ENCODE assay signal across 8 cellular contexts in the genomic region with DNA sequence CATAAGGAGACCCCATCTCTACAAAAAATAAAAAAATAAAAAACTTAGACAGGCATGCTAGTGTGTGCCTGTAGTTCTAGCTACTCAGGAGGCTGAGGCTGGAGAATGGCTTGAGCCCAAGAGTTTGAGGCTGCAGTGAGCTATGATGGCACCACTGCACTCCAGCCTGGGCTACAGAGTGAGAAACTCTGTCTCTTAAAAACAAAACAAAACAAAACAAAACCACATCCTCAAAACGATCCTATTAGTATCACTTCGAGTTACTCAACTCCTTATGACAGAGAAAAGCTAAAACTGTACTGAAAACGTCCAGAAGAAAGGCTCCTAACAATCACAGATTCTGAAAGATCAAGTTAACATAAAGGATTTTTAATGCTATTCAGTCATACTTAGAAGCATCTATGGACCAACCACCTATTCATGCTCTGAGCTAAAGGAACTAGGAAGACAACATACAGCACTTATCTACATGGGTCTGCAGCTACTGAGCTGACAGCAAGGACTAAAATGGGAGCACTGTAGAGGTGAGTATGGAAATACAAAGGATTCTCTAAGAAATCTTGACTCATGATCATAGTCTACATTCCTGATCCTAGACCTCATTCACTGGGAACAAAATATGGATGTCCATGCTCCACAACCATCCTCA.
DNase-seq lines count a peak whose midpoint lies in the region; ATAC-seq, FAIRE-seq and TF ChIP-seq lines count a peak whose summit lies in the region.

No MANE protein-coding gene starts in this region.

- no peaks in the 10 kb centered on the region for H3K27me3 Mint-ChIP-seq in activated T-helper 17 cell treated with anti-CD3 and anti-CD28 coated beads, Interleukin-2, amount 50 U/mL, for 72 hours

- H3K36me3 Mint-ChIP-seq in activated T-helper 17 cell treated with anti-CD3 and anti-CD28 coated beads, Interleukin-2, amount 50 U/mL, for 72 hours (ENCODE audit: low read depth) = peaks cover 31% of the 10 kb centered on the region

- no peak overlapping the region for H3K4me3 ChIP-seq in smooth muscle cell

- FAIRE-seq in frontal cortex (lab: Jason Lieb, UNC) = no peak

- no peaks in the 10 kb centered on the region for H4K20me1 ChIP-seq in smooth muscle cell (ENCODE audit: low read depth)

- H3K4me1 Mint-ChIP-seq in activated T-helper 17 cell treated with anti-CD3 and anti-CD28 coated beads, Interleukin-2, amount 50 U/mL, for 72 hours = peaks cover 21% of the 10 kb centered on the region

- H3K4me2 ChIP-seq in smooth muscle cell = no peak overlapping the region

- peak overlapping the region; percentile 35 for H3K27ac Mint-ChIP-seq in activated T-helper 17 cell treated with anti-CD3 and anti-CD28 coated beads, Interleukin-2, amount 50 U/mL, for 72 hours

- H3K27me3 ChIP-seq in smooth muscle cell (ENCODE audit: low read depth) = no peaks in the 10 kb centered on the region

- H3K4me3 Mint-ChIP-seq in activated T-helper 17 cell treated with anti-CD3 and anti-CD28 coated beads, Interleukin-2, amount 50 U/mL, for 72 hours = peak overlapping the region; percentile 33

- peak; percentile 10 for DNase-seq in EL
- no peak for DNase-seq in frontal cortex (ENCODE audit: low spot score in 2 of 2)
- DNase-seq in smooth muscle cell (lab: John Stamatoyannopoulos, UW; ENCODE audit: unreplicated experiment) = no peak
- DNase-seq in NCI-H2196 treated with DMSO at 0.1 percent for 48 hours (lab: John Stamatoyannopoulos, UW; ENCODE audit: unreplicated experiment) = no peak

- no peaks in the 10 kb centered on the region for H3K4me1 ChIP-seq in smooth muscle cell (ENCODE audit: low read depth)

- no peaks in the 10 kb centered on the region for H3K36me3 ChIP-seq in smooth muscle cell (ENCODE audit: low read depth)

- TF ChIP-seq CTCF in smooth muscle cell (IDR thresholded peaks at IDR 0.05; ENCODE audit: borderline replicate concordance, insufficient read depth, poor library complexity, severe bottlenecking) = no peak

- no peak overlapping the region for H3K27ac ChIP-seq in smooth muscle cell (ENCODE audit: low read depth)

- no peak overlapping the region for H2AFZ ChIP-seq in smooth muscle cell (ENCODE audit: low read depth)

- no peaks in the 10 kb centered on the region for H3K9me3 ChIP-seq in smooth muscle cell (replicated peaks; ENCODE audit: low read depth)

- no peaks in the 10 kb centered on the region for H3K79me2 ChIP-seq in smooth muscle cell (ENCODE audit: low read depth)

- no peak overlapping the region for H3K9ac ChIP-seq in smooth muscle cell (ENCODE audit: low read depth)

- H3F3A ChIP-seq in smooth muscle cell (ENCODE audit: low read depth) = no peaks in the 10 kb centered on the region

- peak; percentile 98 for ATAC-seq in GM19438 (IDR thresholded peaks at IDR 0.05; ENCODE audit: low read depth, unreplicated experiment)
- ATAC-seq in HG03103 (IDR thresholded peaks at IDR 0.05; ENCODE audit: low read depth, unreplicated experiment) = peak; percentile 93
- ATAC-seq in activated T-helper 17 cell treated with anti-CD3 and anti-CD28 coated beads, Interleukin-2, amount 50 U/mL, for 72 hours (replicated peaks) = peak; percentile 95
- ATAC-seq in esophagus mucosa = no peak

- WGBS in smooth muscle cell (ENCODE audit: low lambda C conversion rate) = 84% methylated on average over 3 of the region's 3 CpGs

- H3K9me3 Mint-ChIP-seq in activated T-helper 17 cell treated with anti-CD3 and anti-CD28 coated beads, Interleukin-2, amount 50 U/mL, for 72 hours = no peaks in the 10 kb centered on the region
